In genomic region chr16:57619133-57619605, GRCh38 we compare ENCODE assay signal across 1 cellular context.
TF ChIP-seq lines count a peak whose summit lies in the region.

No MANE protein-coding gene starts in this region.

TF ChIP-seq in HCT116, 20 proteins besides CTCF, POLR2A, EP300 and RAD21 (continued from another document):
- TF ChIP-seq FOSL1 (IDR thresholded peaks at IDR 0.05; ENCODE audit: low read depth) (no peak), YY1 (IDR thresholded peaks at IDR 0.05; ENCODE audit: extremely low read depth, insufficient replicate concordance, low read depth, low read length) (no peak), ATF3 (IDR thresholded peaks at IDR 0.05) (no peak), ELF1 (IDR thresholded peaks at IDR 0.05; ENCODE audit: borderline replicate concordance, low read depth) (no peak), SP1 (IDR thresholded peaks at IDR 0.05; ENCODE audit: low read depth) (no peak), JUND (IDR thresholded peaks at IDR 0.05) (no peak), MAX (IDR thresholded peaks at IDR 0.05) (no peak), ZBTB33 (IDR thresholded peaks at IDR 0.05; ENCODE audit: extremely low read depth, insufficient replicate concordance, low read length) (no peak), EZH2 (IDR thresholded peaks at IDR 0.05) (no peak), TCF7L2 (IDR thresholded peaks at IDR 0.05; ENCODE audit: borderline replicate concordance, extremely low read depth, insufficient read depth, insufficient read length) (no peak)
TF ChIP-seq in HCT116: peak in this region for 0.
